Comparison of ENCODE assay signal across 27 cellular contexts in the genomic region with DNA sequence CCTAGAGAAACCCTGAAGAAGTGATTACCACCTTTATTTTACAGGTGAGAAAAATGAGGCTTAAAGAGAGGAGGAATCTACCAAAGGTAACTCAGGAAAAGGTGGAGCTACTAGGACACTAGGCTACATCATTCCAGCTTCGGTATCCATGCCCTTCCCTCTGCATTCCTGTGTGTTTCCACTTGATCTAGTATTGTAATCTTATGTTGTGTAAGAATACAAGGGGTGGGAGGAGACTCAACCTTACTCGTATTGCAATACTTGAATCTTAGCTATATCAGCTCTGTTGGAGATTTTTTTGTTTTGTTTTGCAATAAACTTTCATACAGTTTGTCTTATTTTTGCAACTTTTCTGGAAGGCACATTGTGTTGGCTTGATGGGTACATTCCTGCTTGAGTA.
"Had no signal": no experiment of that assay in that cellular context is flagged by ENCODE, and none has a peak within 500 bp of the region (broad histone marks: within the 10 kb centered on the region; RNA-seq: fewer than 3 reads in every experiment).

No MANE protein-coding gene starts in this region.

- H3K27ac ChIP-seq: neutrophil, ovary, parathyroid adenoma, psoas muscle, skin epidermis, spleen, thoracic aorta, thyroid gland, tibial nerve, upper lobe of left lung, vagina had no signal

- H3K27me3 ChIP-seq: neutrophil, ovary, spleen, thyroid gland, tibial nerve, upper lobe of left lung, vagina had no signal

- ATAC-seq: naive thymus-derived CD4-positive, alpha-beta T cell; natural killer cell; psoas muscle; right cardiac atrium; sciatic nerve; stimulated activated memory B cell treated with anti-CD40 and anti-IgM and Interleukin-4, amounts not matched to agents 10 μg/mL and 1 μg/mL and 100 μg/mL, for 72 hours; stimulated activated naive CD8-positive, alpha-beta T cell treated with anti-CD3 and anti-CD28 coated beads, Interleukin-15, amount 100 ng/mL, for 72 hours; stimulated activated naive CD8-positive, alpha-beta T cell treated with anti-CD3 and anti-CD28 coated beads, Interleukin-15, Interleukin-2, amounts not matched to agents 100 U/mL and 50 U/mL, for 24 hours had no signal

- DNase-seq: naive thymus-derived CD4-positive, alpha-beta T cell; natural killer cell; nucleus accumbens; ovary; posterior cingulate gyrus; psoas muscle; right cardiac atrium; spleen; stimulated activated CD4-positive, alpha-beta T cell treated with anti-CD3 and anti-CD28 coated beads, Interleukin-12 subunit alpha, Interleukin-12 subunit beta, amount 100 ng/mL, for 4 hours; stimulated activated CD4-positive, alpha-beta T cell treated with anti-CD3 and anti-CD28 coated beads, Interleukin-1b, Interleukin-23, amount 100 ng/mL, for 48 hours; stimulated activated CD4-positive, alpha-beta T cell treated with anti-CD3 and anti-CD28 coated beads, Interleukin-4, amount 100 ng/mL, for 1 hour; stimulated activated CD4-positive, alpha-beta T cell treated with anti-CD3 and anti-CD28 coated beads, Interleukin-4, amount 100 ng/mL, for 4 hours; stimulated activated CD8-positive, alpha-beta memory T cell treated with anti-CD3 and anti-CD28 coated beads, Interleukin-4, amount 100 ng/mL, for 48 hours; stimulated activated naive CD4-positive, alpha-beta T cell; stimulated activated naive CD8-positive, alpha-beta T cell treated with anti-CD3 and anti-CD28 coated beads, Interleukin-15, amount 100 ng/mL, for 72 hours; stimulated activated naive CD8-positive, alpha-beta T cell treated with anti-CD3 and anti-CD28 coated beads, Interleukin-15, Interleukin-2, amounts not matched to agents 100 U/mL and 50 U/mL, for 24 hours; thyroid gland; upper lobe of left lung had no signal

- H3K4me3 ChIP-seq: ovary, psoas muscle, skin epidermis, smooth muscle cell, spleen, thoracic aorta, thyroid gland, tibial nerve, upper lobe of left lung, vagina had no signal

- H3K9me3 ChIP-seq: neutrophil, ovary, psoas muscle, spleen, thoracic aorta, thyroid gland, tibial nerve, upper lobe of left lung, vagina had no signal

- H3K36me3 ChIP-seq: neutrophil, ovary, spleen, thoracic aorta, thyroid gland, tibial nerve, upper lobe of left lung, vagina had no signal

- H3K4me1 ChIP-seq: psoas muscle, spleen, thyroid gland, upper lobe of left lung had no signal
